Comparison of ENCODE assay signal across 1 cellular context in genomic region chr20:59018817-59019216, GRCh38.
TF ChIP-seq lines count a peak whose summit lies in the region.

No MANE protein-coding gene starts in this region.

TF ChIP-seq in HepG2, 621 proteins besides CTCF, POLR2A, EP300 and RAD21:
- TF ChIP-seq AGO2 (optimal IDR thresholded peaks at IDR 0.05; ENCODE audit: low read depth, low read length) (peak; percentile 68), NFKB2 (CRISPR knock-in tag; IDR thresholded peaks at IDR 0.05; ENCODE audit: borderline replicate concordance) (peak; percentile 38; the same call in 1 of the 2 replicates), ZFY (CRISPR knock-in tag; IDR thresholded peaks at IDR 0.05) (peak; percentile 17; the same call in 1 of the 2 replicates), BHLHE40 (IDR thresholded peaks at IDR 0.05; ENCODE audit: low read length) (no peak), RBFOX2 (IDR thresholded peaks at IDR 0.05; ENCODE audit: low read depth, low read length) (peak; percentile 59), NRL (CRISPR knock-in tag; IDR thresholded peaks at IDR 0.05; ENCODE audit: borderline replicate concordance) (0 out of 2 replicates have a peak, but pooled peaks have one; percentile 53), ZNF616 (CRISPR knock-in tag; IDR thresholded peaks at IDR 0.05; ENCODE audit: low read depth) (no peak), WIZ (CRISPR knock-in tag; IDR thresholded peaks at IDR 0.05) (0 out of 2 replicates have a peak, but pooled peaks have one; percentile 13), ZNF431 (CRISPR knock-in tag; IDR thresholded peaks at IDR 0.05; ENCODE audit: borderline replicate concordance, low read depth) (no peak), POLR2AphosphoS5 (IDR thresholded peaks at IDR 0.05; ENCODE audit: low read depth, low read length) (0 out of 2 replicates have a peak, but pooled peaks have one; percentile 12), ZFP91 (CRISPR knock-in tag; IDR thresholded peaks at IDR 0.05; ENCODE audit: borderline replicate concordance) (0 out of 2 replicates have a peak, but pooled peaks have one; percentile 32)
